Comparison of ENCODE assay signal across 8 cellular contexts in genomic region chr3:115146032-115146417, GRCh38. TPM values are rescaled to one million over a fixed set of nuclear protein-coding genes. Genes with fewer than 3 reads are reported as not detected.
DNase-seq lines count a peak whose midpoint lies in the region; ATAC-seq and TF ChIP-seq lines count a peak whose summit lies in the region.

No MANE protein-coding gene starts in this region.

- H3K4me3 ChIP-seq in endocrine pancreas (ENCODE audit: control insufficient read depth, insufficient read depth, low read length) (peak overlapping the region; percentile 66), mesodermal cell (ENCODE audit: extremely low read depth, insufficient read depth, low read length, poor library complexity, severe bottlenecking) (peak overlapping the region; percentile 74)

- no peak for TF ChIP-seq CTCF in H9 (conservative IDR thresholded peaks at IDR 0.05)

- no peak overlapping the region for H2BK120ac ChIP-seq in H9 (ENCODE audit: low read depth, low read length, poor library complexity, severe bottlenecking)

- H3K36me3 ChIP-seq in endocrine pancreas (ENCODE audit: control insufficient read depth, insufficient read depth, low read length): no peaks in the 10 kb centered on the region
- H3K36me3 ChIP-seq in mesodermal cell (ENCODE audit: control insufficient read depth, insufficient read depth, low read length): no peaks in the 10 kb centered on the region

- no peaks in the 10 kb centered on the region for H3K79me1 ChIP-seq in H9 (ENCODE audit: insufficient read depth, low read depth, low read length, poor library complexity, severe bottlenecking)

- H3K4me1 Mint-ChIP-seq in H9: peaks cover 10 to 16% of the 10 kb centered on the region in 2 experiments
- H3K4me1 Mint-ChIP-seq in activated CD4-positive, alpha-beta memory T cell treated with anti-CD3 and anti-CD28 coated beads, Interleukin-2, amount 10 ng/mL, durations not matched to agents 7 days and 5 days: peaks cover 19% of the 10 kb centered on the region

- H3K27me3 Mint-ChIP-seq in H9 (ENCODE audit: low read depth): no peaks in the 10 kb centered on the region
- H3K27me3 Mint-ChIP-seq in activated CD4-positive, alpha-beta memory T cell treated with anti-CD3 and anti-CD28 coated beads, Interleukin-2, amount 10 ng/mL, durations not matched to agents 7 days and 5 days: no peaks in the 10 kb centered on the region

- H4K91ac ChIP-seq in H9 (ENCODE audit: insufficient read length, low read depth, low read length): no peak overlapping the region

- H3K23me2 ChIP-seq in H9 (ENCODE audit: insufficient read length, low read depth, low read length, poor library complexity, severe bottlenecking): peaks cover 3% of the 10 kb centered on the region

- peak overlapping the region; percentile 91 to 94 for H3K4me3 Mint-ChIP-seq in H9
- H3K4me3 Mint-ChIP-seq in activated CD4-positive, alpha-beta memory T cell treated with anti-CD3 and anti-CD28 coated beads, Interleukin-2, amount 10 ng/mL, durations not matched to agents 7 days and 5 days: peak overlapping the region; percentile 89

- no peak overlapping the region for H3K14ac ChIP-seq in H9 (ENCODE audit: insufficient read depth, low read length)

- no peaks in the 10 kb centered on the region for H3K9me3 Mint-ChIP-seq in H9
- no peaks in the 10 kb centered on the region for H3K9me3 Mint-ChIP-seq in activated CD4-positive, alpha-beta memory T cell treated with anti-CD3 and anti-CD28 coated beads, Interleukin-2, amount 10 ng/mL, durations not matched to agents 7 days and 5 days

- H2BK20ac ChIP-seq in H9 (ENCODE audit: low read depth, low read length, poor library complexity, severe bottlenecking): no peak overlapping the region

- no peaks in the 10 kb centered on the region for H3K27me3 ChIP-seq in H9 (ENCODE audit: insufficient read depth, low read length)
- no peaks in the 10 kb centered on the region for H3K27me3 ChIP-seq in endocrine pancreas (ENCODE audit: control insufficient read depth, insufficient read depth, low read length)

- no peak overlapping the region for H3K56ac ChIP-seq in H9 (ENCODE audit: insufficient read length, low read depth, low read length)

- no peak overlapping the region for H2AFZ ChIP-seq in H9 (ENCODE audit: low read length)

- peak; percentile 88 to 92 for DNase-seq in AML-193 (lab: John Stamatoyannopoulos, UW)
- peak; percentile 31 for DNase-seq in H9
- peak; percentile 28 for DNase-seq in NCI-H510A treated with DMSO at 0.1 percent for 48 hours (lab: John Stamatoyannopoulos, UW)
- peak; percentile 51 for DNase-seq in activated CD4-positive, alpha-beta memory T cell treated with anti-CD3 and anti-CD28 coated beads, Interleukin-2, amount 10 ng/mL, durations not matched to agents 7 days and 5 days
- peak; percentile 44 for DNase-seq in stimulated activated naive CD8-positive, alpha-beta T cell treated with anti-CD3 and anti-CD28 coated beads, Interleukin-15, Interleukin-2, amounts not matched to agents 100 U/mL and 50 U/mL, for 24 hours
- DNase-seq in GM19238 (ENCODE audit: insufficient read length, low spot score): no peak

- H2BK12ac ChIP-seq in H9 (ENCODE audit: insufficient read length, low read depth, low read length): no peak overlapping the region

- H3K27ac Mint-ChIP-seq in H9: peak overlapping the region; percentile 92 to 96 (median 94)
- peak overlapping the region; percentile 91 for H3K27ac Mint-ChIP-seq in activated CD4-positive, alpha-beta memory T cell treated with anti-CD3 and anti-CD28 coated beads, Interleukin-2, amount 10 ng/mL, durations not matched to agents 7 days and 5 days

- ATAC-seq in stimulated activated naive CD8-positive, alpha-beta T cell treated with anti-CD3 and anti-CD28 coated beads, Interleukin-15, Interleukin-2, amounts not matched to agents 100 U/mL and 50 U/mL, for 24 hours: no peak

- H3K27ac ChIP-seq in H9 (ENCODE audit: insufficient read length, low read depth, low read length) (no peak overlapping the region), mesodermal cell (ENCODE audit: low read depth, low read length, severe bottlenecking) (peak overlapping the region; percentile 91)

- POLR2A ChIA-PET in activated CD4-positive, alpha-beta memory T cell treated with anti-CD3 and anti-CD28 coated beads, Interleukin-2, amount 10 ng/mL, durations not matched to agents 7 days and 5 days (lab: Charles Lee): interaction anchor here (0.6 to 3.3 kb wide), 23 partner anchors 9 to 1448 kb away, joined by 3 to 98 read pairs (median 4); no protein-coding TSS in a partner anchor

- H2BK15ac ChIP-seq in H9 (ENCODE audit: low read depth, low read length): no peak overlapping the region

- H4K5ac ChIP-seq in H9 (ENCODE audit: insufficient read length, low read depth, low read length): no peak overlapping the region

- H3K9me3 ChIP-seq in H9 (ENCODE audit: control insufficient read depth, low read depth, low read length) (no peaks in the 10 kb centered on the region), endocrine pancreas (ENCODE audit: control insufficient read depth, low read length) (no peaks in the 10 kb centered on the region), mesodermal cell (ENCODE audit: control insufficient read depth, low read length) (no peaks in the 10 kb centered on the region)

- no peak overlapping the region for H2BK5ac ChIP-seq in H9 (ENCODE audit: insufficient read length, low read length)

- no peak overlapping the region for H3K18ac ChIP-seq in H9 (ENCODE audit: insufficient read length, low read depth, low read length)

- CTCF ChIA-PET in activated CD4-positive, alpha-beta memory T cell treated with anti-CD3 and anti-CD28 coated beads, Interleukin-2, amount 10 ng/mL, durations not matched to agents 7 days and 5 days (lab: Charles Lee): interaction anchor here (1.1 to 2.3 kb wide), 7 partner anchors 17 to 762 kb away, joined by 3 to 10 read pairs (median 4); no protein-coding TSS in a partner anchor

- no CpG with 5 or more reads among the region's 9 CpGs for WGBS in H9 (ENCODE audit: extremely low coverage, insufficient read length, low lambda C conversion rate)
- WGBS in mesodermal cell (ENCODE audit: insufficient coverage in 2 of 2), 2 experiments: 50% methylated on average over 1 of the region's 9 CpGs; no CpG with 5 or more reads in 1 of the 2 experiments

- H3K23ac ChIP-seq in H9 (ENCODE audit: insufficient read length, low read depth, low read length): no peak overlapping the region

- H3K4me1 ChIP-seq in H9 (ENCODE audit: insufficient read depth, low read length) (no peaks in the 10 kb centered on the region), endocrine pancreas (ENCODE audit: control insufficient read depth, insufficient read depth, low read length) (peaks cover 12% of the 10 kb centered on the region), mesodermal cell (ENCODE audit: control insufficient read depth, insufficient read depth, low read length, poor library complexity, severe bottlenecking) (peaks cover 3% of the 10 kb centered on the region)

- H4K20me1 ChIP-seq in H9 (ENCODE audit: control insufficient read depth, insufficient read depth, insufficient read length): no peaks in the 10 kb centered on the region

- 0 out of 7 replicates have a peak, but pooled peaks cover 0 to 4% (median 0%) of the 10 kb centered on the region in 3 experiments for H3K36me3 Mint-ChIP-seq in H9 (ENCODE audit: insufficient read depth in 1 of 3, low read depth in 3 of 3)
- peaks cover 9% of the 10 kb centered on the region for H3K36me3 Mint-ChIP-seq in activated CD4-positive, alpha-beta memory T cell treated with anti-CD3 and anti-CD28 coated beads, Interleukin-2, amount 10 ng/mL, durations not matched to agents 7 days and 5 days (ENCODE audit: low read depth)

- H3K9ac ChIP-seq in H9 (ENCODE audit: extremely low read depth, insufficient read length, low read length) (peak overlapping the region; percentile 70), endocrine pancreas (ENCODE audit: control insufficient read depth, insufficient read depth, low read length) (peak overlapping the region; percentile 93)

- no peak overlapping the region for H2AK5ac ChIP-seq in H9 (ENCODE audit: insufficient read length, low read length)

- H3T11ph ChIP-seq in H9 (ENCODE audit: low read length): no peak overlapping the region

- H3K4me2 ChIP-seq in H9 (ENCODE audit: insufficient read depth, insufficient read length, low read length): peak overlapping the region; percentile 72

- no peak overlapping the region for H4K8ac ChIP-seq in H9 (replicated peaks; ENCODE audit: insufficient read length, low read depth, low read length)

- H3K79me2 ChIP-seq in H9 (ENCODE audit: insufficient read depth, low read length): no peaks in the 10 kb centered on the region

- no peak overlapping the region for H3K4ac ChIP-seq in H9 (ENCODE audit: low read depth, low read length)

RNA-seq across cellular contexts. Expression of gene ZBTB20, which starts 1.1 kb away (rescaled TPM):
- total RNA-seq in H9 (2021): 0.66 and 0.70 TPM in 2 replicates
- total RNA-seq in activated CD4-positive, alpha-beta memory T cell treated with anti-CD3 and anti-CD28 coated beads, Interleukin-2, amount 10 ng/mL, durations not matched to agents 7 days and 5 days: 1 to 10 TPM; 6.3 to 8.6 TPM
- 1.8 TPM for polyA plus RNA-seq in mesodermal cell (2013, experiment 1 of 2)
- 1.1 TPM for polyA plus RNA-seq in mesodermal cell (2013, experiment 2 of 2)
